ENCODE assay signal across 13 cellular contexts in the genomic region with DNA sequence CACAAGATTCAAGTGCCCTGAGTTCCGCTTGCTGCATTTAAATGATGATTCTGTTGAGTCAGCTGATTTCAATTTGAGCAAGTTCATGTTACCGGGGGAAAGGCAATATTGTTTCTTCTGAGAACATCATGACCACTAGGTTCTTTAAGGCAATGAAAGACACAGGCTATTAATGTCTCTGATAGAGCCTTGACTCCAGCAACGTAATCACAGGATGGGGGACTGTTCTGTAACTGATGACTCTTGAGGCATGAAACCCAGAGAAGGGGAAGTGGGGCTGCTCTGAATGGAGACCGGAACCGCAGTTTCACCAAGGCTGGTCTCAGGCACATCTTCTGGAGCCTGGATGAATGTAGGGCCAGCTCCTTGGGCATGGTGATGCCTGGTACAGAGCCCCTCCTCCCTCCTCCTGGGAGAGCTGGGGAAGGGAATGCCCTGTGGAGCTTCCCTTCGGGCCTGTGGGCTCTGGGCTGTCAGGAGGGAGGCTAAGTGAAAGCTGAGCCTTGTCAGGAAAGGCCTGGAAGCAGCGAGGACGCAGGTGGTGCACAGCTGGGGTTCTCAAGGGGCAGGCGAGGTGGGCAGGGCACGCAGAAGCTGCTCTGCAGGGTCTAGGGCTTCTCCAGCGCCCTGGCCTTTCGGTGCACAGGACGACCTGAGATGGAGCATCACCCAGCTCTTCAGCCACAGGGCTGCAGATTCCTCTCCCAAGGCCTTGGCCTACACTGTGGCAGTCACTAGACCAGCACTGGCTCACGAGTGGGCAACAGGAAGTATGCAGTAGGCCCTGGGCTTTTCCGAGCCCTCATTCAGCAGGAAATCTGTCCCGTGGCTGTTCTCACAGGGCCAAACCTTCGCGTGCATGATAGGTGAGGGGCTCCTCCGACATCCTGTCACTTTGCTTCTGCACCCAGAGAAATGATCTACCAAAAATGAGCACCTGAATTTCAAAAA. TPM values are rescaled to one million over a fixed set of nuclear protein-coding genes. Genes with fewer than 3 reads are reported as not detected.
DNase-seq lines count a peak whose midpoint lies in the region; ATAC-seq, FAIRE-seq and TF ChIP-seq lines count a peak whose summit lies in the region.
"Had no signal": no experiment of that assay in that cellular context is flagged by ENCODE, and none has a peak within 500 bp of the region (broad histone marks: within the 10 kb centered on the region; RNA-seq: fewer than 3 reads in every experiment).

No MANE protein-coding gene starts in this region.

- no peaks in the 10 kb centered on the region for H3K9me3 Mint-ChIP-seq in activated B cell treated with CpG ODN at 0.5 μM for 24 hours
- H3K9me3 Mint-ChIP-seq: activated naive CD8-positive, alpha-beta T cell treated with anti-CD3 and anti-CD28 coated beads for 36 hours had no signal

- no peak overlapping the region for H3K4me3 Mint-ChIP-seq in activated B cell treated with CpG ODN at 0.5 μM for 24 hours
- H3K4me3 Mint-ChIP-seq: activated naive CD8-positive, alpha-beta T cell treated with anti-CD3 and anti-CD28 coated beads for 36 hours had no signal

- no peak for TF ChIP-seq POLR2A in GM12892 (IDR thresholded peaks at IDR 0.05; ENCODE audit: low read depth, low read length)

- TF ChIP-seq CTCF in activated B cell treated with CpG ODN at 0.5 μM for 24 hours (IDR thresholded peaks at IDR 0.05) = no peak

- no peak overlapping the region for H3K27ac Mint-ChIP-seq in activated B cell treated with CpG ODN at 0.5 μM for 24 hours
- H3K27ac Mint-ChIP-seq: activated naive CD8-positive, alpha-beta T cell treated with anti-CD3 and anti-CD28 coated beads for 36 hours had no signal

- peak; percentile 72 for DNase-seq in GM12892 (ENCODE audit: insufficient read length)
- no peak for DNase-seq in activated B cell treated with CpG ODN at 0.5 μM for 24 hours
- no peak for DNase-seq in islet precursor cell
- DNase-seq in AG08395 (ENCODE audit: low spot score) = no peak
- no peak for DNase-seq in effector memory CD4-positive, alpha-beta T cell
- DNase-seq in amniotic stem cell (lab: John Stamatoyannopoulos, UW) = no peak
- DNase-seq: activated naive CD8-positive, alpha-beta T cell treated with anti-CD3 and anti-CD28 coated beads for 36 hours; psoas muscle; stimulated activated CD8-positive, alpha-beta memory T cell treated with anti-CD3 and anti-CD28 coated beads, Interleukin-4, amount 100 ng/mL, for 48 hours had no signal

- H3K4me1 ChIP-seq in effector memory CD4-positive, alpha-beta T cell (ENCODE audit: control insufficient read depth, insufficient read depth, low read length, poor library complexity, severe bottlenecking) = no peaks in the 10 kb centered on the region
- H3K4me1 ChIP-seq: psoas muscle had no signal

- ATAC-seq in GM21360 (IDR thresholded peaks at IDR 0.05; ENCODE audit: unreplicated experiment) (peak; percentile 86), HG03108 (IDR thresholded peaks at IDR 0.05; ENCODE audit: unreplicated experiment) (peak; percentile 81), activated B cell treated with CpG ODN at 0.5 μM for 24 hours (ENCODE audit: low read depth) (peak; percentile 71)
- ATAC-seq: psoas muscle had no signal

- intact Hi-C loops in activated B cell treated with CpG ODN at 0.5 μM for 24 hours (cut with micrococcal nuclease) = no loop called here

- no peaks in the 10 kb centered on the region for H3K27me3 ChIP-seq in effector memory CD4-positive, alpha-beta T cell (replicated peaks; ENCODE audit: control insufficient read depth, insufficient read depth, low read length, poor library complexity, severe bottlenecking)

- peak; percentile 42 for FAIRE-seq in GM12892 (lab: Jason Lieb, UNC)
- FAIRE-seq: keratinocyte had no signal

- no peak overlapping the region for H3K27ac ChIP-seq in effector memory CD4-positive, alpha-beta T cell (ENCODE audit: insufficient read depth, low read length, poor library complexity, severe bottlenecking)
- H3K27ac ChIP-seq: psoas muscle had no signal

- H3K9me3 ChIP-seq in effector memory CD4-positive, alpha-beta T cell (ENCODE audit: control insufficient read depth, low read length) = no peaks in the 10 kb centered on the region
- H3K9me3 ChIP-seq: psoas muscle had no signal

- H3K36me3 Mint-ChIP-seq in activated B cell treated with CpG ODN at 0.5 μM for 24 hours (ENCODE audit: low read depth) = no peaks in the 10 kb centered on the region
- H3K36me3 Mint-ChIP-seq: activated naive CD8-positive, alpha-beta T cell treated with anti-CD3 and anti-CD28 coated beads for 36 hours had no signal

- H3K36me3 ChIP-seq in effector memory CD4-positive, alpha-beta T cell (ENCODE audit: control insufficient read depth, insufficient read depth, low read length) = no peaks in the 10 kb centered on the region

- POLR2A ChIA-PET in activated B cell treated with CpG ODN at 0.5 μM for 24 hours (lab: Charles Lee) = no interaction called here

- no peak overlapping the region for H3K4me3 ChIP-seq in effector memory CD4-positive, alpha-beta T cell (ENCODE audit: insufficient read depth, low read depth, low read length, poor library complexity, severe bottlenecking)
- H3K4me3 ChIP-seq: psoas muscle had no signal

- no peaks in the 10 kb centered on the region for H3K27me3 Mint-ChIP-seq in activated B cell treated with CpG ODN at 0.5 μM for 24 hours
- H3K27me3 Mint-ChIP-seq: activated naive CD8-positive, alpha-beta T cell treated with anti-CD3 and anti-CD28 coated beads for 36 hours had no signal

- CTCF ChIA-PET in activated B cell treated with CpG ODN at 0.5 μM for 24 hours (lab: Charles Lee) = no interaction called here

- H3K4me1 Mint-ChIP-seq in activated B cell treated with CpG ODN at 0.5 μM for 24 hours = peaks cover 6% of the 10 kb centered on the region
- H3K4me1 Mint-ChIP-seq: activated naive CD8-positive, alpha-beta T cell treated with anti-CD3 and anti-CD28 coated beads for 36 hours had no signal

RNA-seq across cellular contexts. Expression of a gene that starts 36.6 kb away (rescaled TPM):
- polyA plus RNA-seq in GM12892 (2012; ENCODE audit: missing spikeins) = not detected
- not detected in 2 replicates for total RNA-seq in activated B cell treated with CpG ODN at 0.5 μM for 24 hours
- total RNA-seq: activated naive CD8-positive, alpha-beta T cell treated with anti-CD3 and anti-CD28 coated beads for 36 hours; NCI-H460; psoas muscle had no signal
- polyA plus RNA-seq: keratinocyte, psoas muscle had no signal

RNA-seq across cellular contexts. Expression of a gene that starts 42.7 kb away (rescaled TPM):
- polyA plus RNA-seq in GM12892 (2012; ENCODE audit: missing spikeins) = not detected
- total RNA-seq in activated B cell treated with CpG ODN at 0.5 μM for 24 hours = not detected in 2 replicates
- total RNA-seq: activated naive CD8-positive, alpha-beta T cell treated with anti-CD3 and anti-CD28 coated beads for 36 hours had no signal
